In the genomic region with DNA sequence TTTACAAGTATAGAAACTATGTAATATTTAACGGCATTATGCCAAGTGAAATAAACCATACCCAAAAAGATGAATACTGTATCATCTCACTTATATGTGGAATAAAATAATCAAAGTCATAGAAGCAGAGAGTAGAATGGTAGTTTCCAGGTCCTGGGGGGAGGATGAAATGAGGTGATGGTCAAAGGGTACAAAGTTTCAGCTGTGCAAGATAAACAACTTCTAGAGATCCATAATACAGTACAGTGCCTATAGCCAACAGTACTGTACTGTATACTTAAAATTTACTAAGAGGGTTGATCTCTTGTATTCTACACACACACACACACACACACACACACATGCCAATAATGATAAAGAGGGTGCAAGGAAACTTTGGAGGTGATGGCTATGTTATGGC, we compare ENCODE assay signal across 12 cellular contexts. TPM values are rescaled to one million over a fixed set of nuclear protein-coding genes. Genes with fewer than 3 reads are reported as not detected.
"Had no signal": no experiment of that assay in that cellular context is flagged by ENCODE, and none has a peak within 500 bp of the region (broad histone marks: within the 10 kb centered on the region; RNA-seq: fewer than 3 reads in every experiment).

No MANE protein-coding gene starts in this region.

- H3K4me2 ChIP-seq: GM23338 had no signal

- H2AFZ ChIP-seq: GM23248, GM23338 had no signal

- H3K36me3 ChIP-seq: HAP-1 had no signal

- H3K27ac ChIP-seq: GM23248 had no signal

- DNase-seq: GM23248, GOT3, H7, H9, HCEC 1CT, HFFc6 had no signal

- H3K9me3 ChIP-seq: HAP-1 had no signal

- H3K4me3 ChIP-seq: GM23248, GM23338, HAP-1 had no signal

- H3K9ac ChIP-seq: GM23248 had no signal

- FAIRE-seq: H1, H54 had no signal

- ATAC-seq: GM23338, HCT116 had no signal

RNA-seq across cellular contexts. Expression of gene ADAM30, which starts 3.0 kb away (rescaled TPM):
- total RNA-seq: GM23248, GM23338, H1, H4, H7, H9, HFFc6 had no signal
- polyA plus RNA-seq: GM23248, GM23338, H1 had no signal
